In genomic region chr17:55037828-55038227, GRCh38 we compare ENCODE assay signal across 11 cellular contexts.
DNase-seq lines count a peak whose midpoint lies in the region; ATAC-seq and TF ChIP-seq lines count a peak whose summit lies in the region.
"Had no signal": no experiment of that assay in that cellular context is flagged by ENCODE, and none has a peak within 500 bp of the region (broad histone marks: within the 10 kb centered on the region; RNA-seq: fewer than 3 reads in every experiment).

No MANE protein-coding gene starts in this region.

- H3K9me3 Mint-ChIP-seq in activated CD8-positive, alpha-beta T cell treated with anti-CD3 and anti-CD28 coated beads for 36 hours, result no peaks in the 10 kb centered on the region
- H3K9me3 Mint-ChIP-seq in activated CD8-positive, alpha-beta T cell treated with anti-CD3 and anti-CD28 coated beads, Interleukin-2, amount 10 ng/mL, durations not matched to agents 7 days and 5 days (ENCODE audit: insufficient read depth), result no peaks in the 10 kb centered on the region
- H3K9me3 Mint-ChIP-seq in stimulated activated naive B cell treated with anti-CD40 and anti-IgM and Interleukin-4, amounts not matched to agents 10 μg/mL and 1 μg/mL and 100 μg/mL, for 72 hours, result no peaks in the 10 kb centered on the region
- no peaks in the 10 kb centered on the region for H3K9me3 Mint-ChIP-seq in chondrocyte (ENCODE audit: low read depth)
- H3K9me3 Mint-ChIP-seq: activated naive CD4-positive, alpha-beta T cell treated with anti-CD3 and anti-CD28 coated beads, Interleukin-2, amount 50 U/mL, for 72 hours; endodermal cell had no signal

- peaks cover 5% of the 10 kb centered on the region for H3K36me3 Mint-ChIP-seq in activated CD8-positive, alpha-beta T cell treated with anti-CD3 and anti-CD28 coated beads for 36 hours (ENCODE audit: low read depth)
- peaks cover 4% of the 10 kb centered on the region for H3K36me3 Mint-ChIP-seq in activated CD8-positive, alpha-beta T cell treated with anti-CD3 and anti-CD28 coated beads, Interleukin-2, amount 10 ng/mL, durations not matched to agents 7 days and 5 days (ENCODE audit: low read depth)
- H3K36me3 Mint-ChIP-seq in stimulated activated naive B cell treated with anti-CD40 and anti-IgM and Interleukin-4, amounts not matched to agents 10 μg/mL and 1 μg/mL and 100 μg/mL, for 72 hours, result peaks cover 5% of the 10 kb centered on the region in 2 donors
- peaks cover 1% of the 10 kb centered on the region for H3K36me3 Mint-ChIP-seq in chondrocyte (ENCODE audit: low read depth)
- H3K36me3 Mint-ChIP-seq: activated naive CD4-positive, alpha-beta T cell treated with anti-CD3 and anti-CD28 coated beads, Interleukin-2, amount 50 U/mL, for 72 hours had no signal

- no peaks in the 10 kb centered on the region for H3K27me3 Mint-ChIP-seq in activated CD8-positive, alpha-beta T cell treated with anti-CD3 and anti-CD28 coated beads for 36 hours
- H3K27me3 Mint-ChIP-seq in activated CD8-positive, alpha-beta T cell treated with anti-CD3 and anti-CD28 coated beads, Interleukin-2, amount 10 ng/mL, durations not matched to agents 7 days and 5 days (ENCODE audit: low read depth), result no peaks in the 10 kb centered on the region
- H3K27me3 Mint-ChIP-seq in stimulated activated naive B cell treated with anti-CD40 and anti-IgM and Interleukin-4, amounts not matched to agents 10 μg/mL and 1 μg/mL and 100 μg/mL, for 72 hours, result no peaks in the 10 kb centered on the region
- no peaks in the 10 kb centered on the region for H3K27me3 Mint-ChIP-seq in chondrocyte (ENCODE audit: low read depth)

- POLR2A ChIA-PET in activated CD8-positive, alpha-beta T cell treated with anti-CD3 and anti-CD28 coated beads for 36 hours (lab: Charles Lee), result no interaction called here
- POLR2A ChIA-PET in activated CD8-positive, alpha-beta T cell treated with anti-CD3 and anti-CD28 coated beads, Interleukin-2, amount 10 ng/mL, durations not matched to agents 7 days and 5 days (lab: Charles Lee), result no interaction called here

- DNase-seq in activated CD8-positive, alpha-beta T cell treated with anti-CD3 and anti-CD28 coated beads for 36 hours, result peak; percentile 34
- no peak for DNase-seq in activated CD8-positive, alpha-beta T cell treated with anti-CD3 and anti-CD28 coated beads, Interleukin-2, amount 10 ng/mL, durations not matched to agents 7 days and 5 days
- DNase-seq in stimulated activated naive B cell treated with anti-CD40 and anti-IgM and Interleukin-4, amounts not matched to agents 10 μg/mL and 1 μg/mL and 100 μg/mL, for 72 hours, result peak; percentile 3
- no peak for DNase-seq in hypothalamus (lab: John Stamatoyannopoulos, UW)
- no peak for DNase-seq in chondrocyte (ENCODE audit: low spot score)
- DNase-seq in sciatic nerve (ENCODE audit: low spot score), result no peak
- DNase-seq: ACHN, endodermal cell had no signal

- no peak for TF ChIP-seq CTCF in activated CD8-positive, alpha-beta T cell treated with anti-CD3 and anti-CD28 coated beads for 36 hours (IDR thresholded peaks at IDR 0.05)
- TF ChIP-seq CTCF in chondrocyte (IDR thresholded peaks at IDR 0.05), result no peak

- no peaks in the 10 kb centered on the region for H3K4me1 Mint-ChIP-seq in activated CD8-positive, alpha-beta T cell treated with anti-CD3 and anti-CD28 coated beads for 36 hours (ENCODE audit: low read depth)
- H3K4me1 Mint-ChIP-seq in activated CD8-positive, alpha-beta T cell treated with anti-CD3 and anti-CD28 coated beads, Interleukin-2, amount 10 ng/mL, durations not matched to agents 7 days and 5 days (ENCODE audit: low read depth), result peaks cover 2% of the 10 kb centered on the region
- H3K4me1 Mint-ChIP-seq in stimulated activated naive B cell treated with anti-CD40 and anti-IgM and Interleukin-4, amounts not matched to agents 10 μg/mL and 1 μg/mL and 100 μg/mL, for 72 hours, result peaks cover 0 to 2% of the 10 kb centered on the region in 2 donors
- H3K4me1 Mint-ChIP-seq in chondrocyte (ENCODE audit: low read depth), result no peaks in the 10 kb centered on the region
- H3K4me1 Mint-ChIP-seq: endodermal cell had no signal

- no peak overlapping the region for H3K4me3 Mint-ChIP-seq in activated CD8-positive, alpha-beta T cell treated with anti-CD3 and anti-CD28 coated beads for 36 hours
- no peak overlapping the region for H3K4me3 Mint-ChIP-seq in activated CD8-positive, alpha-beta T cell treated with anti-CD3 and anti-CD28 coated beads, Interleukin-2, amount 10 ng/mL, durations not matched to agents 7 days and 5 days
- H3K4me3 Mint-ChIP-seq in stimulated activated naive B cell treated with anti-CD40 and anti-IgM and Interleukin-4, amounts not matched to agents 10 μg/mL and 1 μg/mL and 100 μg/mL, for 72 hours, result no peak overlapping the region
- no peak overlapping the region for H3K4me3 Mint-ChIP-seq in chondrocyte (ENCODE audit: unreplicated experiment)
- H3K4me3 Mint-ChIP-seq: endodermal cell had no signal

- CTCF ChIA-PET in activated CD8-positive, alpha-beta T cell treated with anti-CD3 and anti-CD28 coated beads for 36 hours (lab: Charles Lee), result interaction anchor here (0.8 kb wide), 1 partner anchor 9 kb away, joined by 3 read pairs; no protein-coding TSS in a partner anchor
- CTCF ChIA-PET in activated CD8-positive, alpha-beta T cell treated with anti-CD3 and anti-CD28 coated beads, Interleukin-2, amount 10 ng/mL, durations not matched to agents 7 days and 5 days (lab: Charles Lee), result no interaction called here

- H3K27ac Mint-ChIP-seq in activated CD8-positive, alpha-beta T cell treated with anti-CD3 and anti-CD28 coated beads for 36 hours, result no peak overlapping the region
- H3K27ac Mint-ChIP-seq in activated CD8-positive, alpha-beta T cell treated with anti-CD3 and anti-CD28 coated beads, Interleukin-2, amount 10 ng/mL, durations not matched to agents 7 days and 5 days, result no peak overlapping the region
- peak overlapping the region; percentile 5 for H3K27ac Mint-ChIP-seq in stimulated activated naive B cell treated with anti-CD40 and anti-IgM and Interleukin-4, amounts not matched to agents 10 μg/mL and 1 μg/mL and 100 μg/mL, for 72 hours
- no peak overlapping the region for H3K27ac Mint-ChIP-seq in chondrocyte (ENCODE audit: unreplicated experiment)
- H3K27ac Mint-ChIP-seq: endodermal cell had no signal

- peak; percentile 76 for ATAC-seq in activated CD8-positive, alpha-beta T cell treated with anti-CD3 and anti-CD28 coated beads for 36 hours
- ATAC-seq in activated CD8-positive, alpha-beta T cell treated with anti-CD3 and anti-CD28 coated beads, Interleukin-2, amount 10 ng/mL, durations not matched to agents 7 days and 5 days, result no peak
- ATAC-seq in GM21786 (IDR thresholded peaks at IDR 0.05; ENCODE audit: unreplicated experiment) (peak; percentile 99), HG03442 (IDR thresholded peaks at IDR 0.05; ENCODE audit: unreplicated experiment) (peak; percentile 99), sciatic nerve (no peak)
- peak; percentile 94 to 100 for ATAC-seq in stimulated activated naive B cell treated with anti-CD40 and anti-IgM and Interleukin-4, amounts not matched to agents 10 μg/mL and 1 μg/mL and 100 μg/mL, for 72 hours (replicated peaks)

- intact Hi-C loops in activated CD8-positive, alpha-beta T cell treated with anti-CD3 and anti-CD28 coated beads for 36 hours (cut with micrococcal nuclease), result no loop called here
- intact Hi-C loops in sciatic nerve (cut with DNase I), result no loop called here

Comparison
In these comparisons a context has a peak if more than half of its experiments do, and no peak if none do; other contexts are left out.
1. ATAC-seq: peak in activated CD8-positive, alpha-beta T cell treated with anti-CD3 and anti-CD28 coated beads for 36 hours (single experiment), GM21786 (single experiment), HG03442 (single experiment) and stimulated activated naive B cell treated with anti-CD40 and anti-IgM and Interleukin-4, amounts not matched to agents 10 μg/mL and 1 μg/mL and 100 μg/mL, for 72 hours (2 of 2); none in activated CD8-positive, alpha-beta T cell treated with anti-CD3 and anti-CD28 coated beads, Interleukin-2, amount 10 ng/mL, durations not matched to agents 7 days and 5 days (single experiment) and sciatic nerve (single experiment).
2. DNase-seq: peak in activated CD8-positive, alpha-beta T cell treated with anti-CD3 and anti-CD28 coated beads for 36 hours (single experiment) and stimulated activated naive B cell treated with anti-CD40 and anti-IgM and Interleukin-4, amounts not matched to agents 10 μg/mL and 1 μg/mL and 100 μg/mL, for 72 hours (single experiment); none in activated CD8-positive, alpha-beta T cell treated with anti-CD3 and anti-CD28 coated beads, Interleukin-2, amount 10 ng/mL, durations not matched to agents 7 days and 5 days (single experiment), hypothalamus (0 of 51), chondrocyte (single experiment) and sciatic nerve (single experiment).